In the genomic region with DNA sequence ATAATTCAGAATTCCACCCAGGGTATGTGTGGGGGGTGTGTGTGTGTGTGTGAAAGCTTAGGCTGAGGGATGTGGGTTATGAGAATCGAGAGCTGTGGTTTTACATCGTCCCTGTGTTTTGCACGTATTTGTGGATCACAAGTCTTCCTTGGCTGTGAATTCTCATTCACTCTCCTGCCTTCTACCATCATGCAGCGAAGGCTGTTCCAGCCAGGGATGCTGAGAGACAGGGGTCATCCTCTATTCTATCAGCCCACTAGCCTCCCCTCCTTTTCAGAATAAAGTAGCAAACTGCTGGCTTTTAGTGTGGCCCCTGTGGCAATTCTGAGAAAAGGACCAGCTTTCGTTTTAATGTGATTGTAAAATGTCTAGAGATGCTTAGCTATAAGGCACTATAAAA, we compare ENCODE assay signal across 21 cellular contexts.
DNase-seq lines count a peak whose midpoint lies in the region; ATAC-seq and TF ChIP-seq lines count a peak whose summit lies in the region.
"Had no signal": no experiment of that assay in that cellular context is flagged by ENCODE, and none has a peak within 500 bp of the region (broad histone marks: within the 10 kb centered on the region; RNA-seq: fewer than 3 reads in every experiment).

No MANE protein-coding gene starts in this region.

- H3K4me3 ChIP-seq in MM.1S (ENCODE audit: low read length) (peak overlapping the region; percentile 32; the same call in 1 of the 2 replicates), fibroblast of lung (replicated peaks in 1 of 4; ENCODE audit: control extremely low read depth in 1 of 4, insufficient read depth in 1 of 4, low read depth in 3 of 4, low read length in 4 of 4) (no peak overlapping the region)
- H3K4me3 ChIP-seq: body of pancreas, esophagus squamous epithelium, smooth muscle cell, stomach had no signal

- peak overlapping the region; percentile 62 for H3K27ac ChIP-seq in MM.1S (ENCODE audit: low read length)
- H3K27ac ChIP-seq in fibroblast of lung (ENCODE audit: insufficient read depth, low read length) = no peak overlapping the region
- H3K27ac ChIP-seq: body of pancreas, esophagus squamous epithelium, stomach had no signal

- no peaks in the 10 kb centered on the region; the same call in 1 of the 2 replicates for H3F3A ChIP-seq in MM.1S (ENCODE audit: insufficient read depth, low read length)

- no peak overlapping the region for H3K27ac Mint-ChIP-seq in activated CD4-positive, alpha-beta memory T cell treated with anti-CD3 and anti-CD28 coated beads, Interleukin-2, amount 10 ng/mL, durations not matched to agents 7 days and 5 days
- H3K27ac Mint-ChIP-seq in activated CD4-positive, alpha-beta memory T cell treated with anti-CD3 and anti-CD28 coated beads for 36 hours = no peak overlapping the region
- peak overlapping the region; percentile 43 for H3K27ac Mint-ChIP-seq in stimulated activated effector memory CD8-positive, alpha-beta T cell treated with anti-CD3 and anti-CD28 coated beads, Interleukin-12 subunit alpha, Interleukin-12 subunit beta, amount 100 ng/mL, for 72 hours
- H3K27ac Mint-ChIP-seq in progenitor cell of endocrine pancreas = no peak overlapping the region
- H3K27ac Mint-ChIP-seq: HFFc6 had no signal

- peaks cover 46% of the 10 kb centered on the region for H3K4me1 ChIP-seq in MM.1S (ENCODE audit: low read length)
- H3K4me1 ChIP-seq in fibroblast of lung (ENCODE audit: control insufficient read depth, extremely low read depth, insufficient read depth, low read length) = no peaks in the 10 kb centered on the region
- H3K4me1 ChIP-seq: body of pancreas, esophagus squamous epithelium had no signal

- H4K20me1 ChIP-seq in MM.1S (ENCODE audit: insufficient read depth, low read length) (no peaks in the 10 kb centered on the region), fibroblast of lung (ENCODE audit: control insufficient read depth, extremely low read depth, insufficient read depth, low read length) (no peaks in the 10 kb centered on the region)

- H3K9me3 ChIP-seq in MM.1S (replicated peaks; ENCODE audit: insufficient read depth, low read length) (no peaks in the 10 kb centered on the region), fibroblast of lung (ENCODE audit: control insufficient read depth, insufficient read depth, low read depth, low read length) (no peaks in the 10 kb centered on the region)
- H3K9me3 ChIP-seq: body of pancreas, esophagus squamous epithelium, stomach had no signal

- peak; percentile 57 for ATAC-seq in stimulated activated effector memory CD8-positive, alpha-beta T cell treated with anti-CD3 and anti-CD28 coated beads, Interleukin-12 subunit alpha, Interleukin-12 subunit beta, amount 100 ng/mL, for 72 hours
- no peak for ATAC-seq in HG02642 (IDR thresholded peaks at IDR 0.05; ENCODE audit: poor library complexity, unreplicated experiment)
- ATAC-seq: body of pancreas had no signal

- no peak overlapping the region for H2AFZ ChIP-seq in MM.1S (ENCODE audit: low read length)
- peak overlapping the region; percentile 50 for H2AFZ ChIP-seq in fibroblast of lung (ENCODE audit: low read length)

- H3K36me3 ChIP-seq in MM.1S (replicated peaks; ENCODE audit: insufficient read depth, low read length) (no peaks in the 10 kb centered on the region), fibroblast of lung (ENCODE audit: control insufficient read depth, insufficient read depth, low read length) (no peaks in the 10 kb centered on the region)
- H3K36me3 ChIP-seq: esophagus squamous epithelium, stomach had no signal

- no peaks in the 10 kb centered on the region for H3K36me3 Mint-ChIP-seq in activated CD4-positive, alpha-beta memory T cell treated with anti-CD3 and anti-CD28 coated beads, Interleukin-2, amount 10 ng/mL, durations not matched to agents 7 days and 5 days (ENCODE audit: low read depth)
- H3K36me3 Mint-ChIP-seq in activated CD4-positive, alpha-beta memory T cell treated with anti-CD3 and anti-CD28 coated beads for 36 hours = no peaks in the 10 kb centered on the region
- no peaks in the 10 kb centered on the region for H3K36me3 Mint-ChIP-seq in stimulated activated effector memory CD8-positive, alpha-beta T cell treated with anti-CD3 and anti-CD28 coated beads, Interleukin-12 subunit alpha, Interleukin-12 subunit beta, amount 100 ng/mL, for 72 hours
- no peaks in the 10 kb centered on the region for H3K36me3 Mint-ChIP-seq in progenitor cell of endocrine pancreas (ENCODE audit: insufficient read depth)

- no peak for TF ChIP-seq CTCF in MM.1S (IDR thresholded peaks at IDR 0.05; ENCODE audit: low read length)
- no peak for TF ChIP-seq CTCF in fibroblast of lung (conservative IDR thresholded peaks at IDR 0.05 in 1 of 2, IDR thresholded peaks at IDR 0.05 in 1 of 2; ENCODE audit: low read depth in 1 of 2, low read length in 2 of 2)
- no peak for TF ChIP-seq CTCF in progenitor cell of endocrine pancreas (IDR thresholded peaks at IDR 0.05; ENCODE audit: unreplicated experiment)

- no peaks in the 10 kb centered on the region for H3K27me3 Mint-ChIP-seq in activated CD4-positive, alpha-beta memory T cell treated with anti-CD3 and anti-CD28 coated beads, Interleukin-2, amount 10 ng/mL, durations not matched to agents 7 days and 5 days
- no peaks in the 10 kb centered on the region for H3K27me3 Mint-ChIP-seq in activated CD4-positive, alpha-beta memory T cell treated with anti-CD3 and anti-CD28 coated beads for 36 hours
- no peaks in the 10 kb centered on the region for H3K27me3 Mint-ChIP-seq in progenitor cell of endocrine pancreas

- peaks cover 3% of the 10 kb centered on the region for H3K9me3 Mint-ChIP-seq in activated CD4-positive, alpha-beta memory T cell treated with anti-CD3 and anti-CD28 coated beads, Interleukin-2, amount 10 ng/mL, durations not matched to agents 7 days and 5 days
- no peaks in the 10 kb centered on the region for H3K9me3 Mint-ChIP-seq in activated CD4-positive, alpha-beta memory T cell treated with anti-CD3 and anti-CD28 coated beads for 36 hours
- H3K9me3 Mint-ChIP-seq in stimulated activated effector memory CD8-positive, alpha-beta T cell treated with anti-CD3 and anti-CD28 coated beads, Interleukin-12 subunit alpha, Interleukin-12 subunit beta, amount 100 ng/mL, for 72 hours = no peaks in the 10 kb centered on the region
- no peaks in the 10 kb centered on the region for H3K9me3 Mint-ChIP-seq in progenitor cell of endocrine pancreas (ENCODE audit: low read depth)
- H3K9me3 Mint-ChIP-seq: HFFc6 had no signal

- DNase-seq in activated CD4-positive, alpha-beta memory T cell treated with anti-CD3 and anti-CD28 coated beads, Interleukin-2, amount 10 ng/mL, durations not matched to agents 7 days and 5 days = peak; percentile 21
- no peak for DNase-seq in activated CD4-positive, alpha-beta memory T cell treated with anti-CD3 and anti-CD28 coated beads for 36 hours
- DNase-seq in MM.1S (peak; percentile 51), fibroblast of lung (ENCODE audit: low read depth in 2 of 2) (no peak), progenitor cell of endocrine pancreas (ENCODE audit: low spot score, unreplicated experiment) (no peak), GOT3 (lab: John Stamatoyannopoulos, UW) (no peak)
- DNase-seq in stimulated activated effector memory CD8-positive, alpha-beta T cell treated with anti-CD3 and anti-CD28 coated beads, Interleukin-12 subunit alpha, Interleukin-12 subunit beta, amount 100 ng/mL, for 72 hours (ENCODE audit: low spot score in 2 of 2) = no peak
- DNase-seq: activated CD4-positive, alpha-beta T cell treated with anti-CD3 and anti-CD28 coated beads, Interleukin-2, amount 50 U/mL, for 4 hours; activated T-cell treated with anti-CD3 and anti-CD28 coated beads, Interleukin-2, amount 50 U/mL, for 48 hours; body of pancreas; EL; esophagus squamous epithelium; HFFc6; NCI-H1694; NCI-H748 treated with DMSO at 0.1 percent for 48 hours; SHP77 treated with DMSO at 0.1 percent for 48 hours; stimulated activated CD4-positive, alpha-beta T cell treated with anti-CD3 and anti-CD28 coated beads, Interleukin-4, amount 100 ng/mL, for 1 hour; stomach had no signal

- CTCF ChIA-PET in activated CD4-positive, alpha-beta memory T cell treated with anti-CD3 and anti-CD28 coated beads, Interleukin-2, amount 10 ng/mL, durations not matched to agents 7 days and 5 days (lab: Charles Lee) = interaction anchor here (1.2 kb wide), 1 partner anchor 31 kb away, joined by 3 read pairs; no protein-coding TSS in a partner anchor
- CTCF ChIA-PET in activated CD4-positive, alpha-beta memory T cell treated with anti-CD3 and anti-CD28 coated beads for 36 hours (lab: Charles Lee) = no interaction called here

- H3K4me2 ChIP-seq in MM.1S (ENCODE audit: low read depth, low read length) (peak overlapping the region; percentile 56), fibroblast of lung (ENCODE audit: extremely low read depth, insufficient read depth, low read length) (no peak overlapping the region)
- H3K4me2 ChIP-seq: smooth muscle cell had no signal

- no peak overlapping the region for H3K4me3 Mint-ChIP-seq in activated CD4-positive, alpha-beta memory T cell treated with anti-CD3 and anti-CD28 coated beads, Interleukin-2, amount 10 ng/mL, durations not matched to agents 7 days and 5 days
- H3K4me3 Mint-ChIP-seq in activated CD4-positive, alpha-beta memory T cell treated with anti-CD3 and anti-CD28 coated beads for 36 hours = no peak overlapping the region
- H3K4me3 Mint-ChIP-seq in stimulated activated effector memory CD8-positive, alpha-beta T cell treated with anti-CD3 and anti-CD28 coated beads, Interleukin-12 subunit alpha, Interleukin-12 subunit beta, amount 100 ng/mL, for 72 hours = peak overlapping the region; percentile 24
- H3K4me3 Mint-ChIP-seq in progenitor cell of endocrine pancreas (ENCODE audit: low read depth) = no peak overlapping the region
- H3K4me3 Mint-ChIP-seq: HFFc6, neural crest cell had no signal

- H3K9ac ChIP-seq in MM.1S (ENCODE audit: low read length) (peak overlapping the region; percentile 52), fibroblast of lung (ENCODE audit: insufficient read depth, low read length) (no peak overlapping the region)

- no peaks in the 10 kb centered on the region for H3K9me2 ChIP-seq in MM.1S (replicated peaks; ENCODE audit: insufficient read depth, low read length)

- intact Hi-C loops in activated CD4-positive, alpha-beta memory T cell treated with anti-CD3 and anti-CD28 coated beads for 36 hours (cut with micrococcal nuclease) = no loop called here

- POLR2A ChIA-PET in activated CD4-positive, alpha-beta memory T cell treated with anti-CD3 and anti-CD28 coated beads, Interleukin-2, amount 10 ng/mL, durations not matched to agents 7 days and 5 days (lab: Charles Lee) = interaction anchor here (0.8 to 1.3 kb wide), 2 partner anchors 8 to 56 kb away, joined by 3 read pairs; no protein-coding TSS in a partner anchor
- POLR2A ChIA-PET in activated CD4-positive, alpha-beta memory T cell treated with anti-CD3 and anti-CD28 coated beads for 36 hours (lab: Charles Lee) = no interaction called here

- H3K79me2 ChIP-seq in MM.1S (ENCODE audit: low read length) (no peaks in the 10 kb centered on the region), fibroblast of lung (ENCODE audit: control insufficient read depth, insufficient read depth, low read length) (no peaks in the 10 kb centered on the region)

- H3K4me1 Mint-ChIP-seq in activated CD4-positive, alpha-beta memory T cell treated with anti-CD3 and anti-CD28 coated beads, Interleukin-2, amount 10 ng/mL, durations not matched to agents 7 days and 5 days = peaks cover 25% of the 10 kb centered on the region
- H3K4me1 Mint-ChIP-seq in activated CD4-positive, alpha-beta memory T cell treated with anti-CD3 and anti-CD28 coated beads for 36 hours (ENCODE audit: low read depth) = peaks cover 11% of the 10 kb centered on the region
- peaks cover 17% of the 10 kb centered on the region for H3K4me1 Mint-ChIP-seq in stimulated activated effector memory CD8-positive, alpha-beta T cell treated with anti-CD3 and anti-CD28 coated beads, Interleukin-12 subunit alpha, Interleukin-12 subunit beta, amount 100 ng/mL, for 72 hours
- no peaks in the 10 kb centered on the region for H3K4me1 Mint-ChIP-seq in progenitor cell of endocrine pancreas (ENCODE audit: low read depth)

- H3K27me3 ChIP-seq in MM.1S (replicated peaks; ENCODE audit: insufficient read depth, low read length) = no peaks in the 10 kb centered on the region
- H3K27me3 ChIP-seq in fibroblast of lung (ENCODE audit: control insufficient read depth, insufficient read depth, low read length) = no peaks in the 10 kb centered on the region
- H3K27me3 ChIP-seq: esophagus squamous epithelium, stomach had no signal

Comparison
In these comparisons a context has a peak if more than half of its experiments do, and no peak if none do; other contexts are left out.
1. DNase-seq: peak in activated CD4-positive, alpha-beta memory T cell treated with anti-CD3 and anti-CD28 coated beads, Interleukin-2, amount 10 ng/mL, durations not matched to agents 7 days and 5 days (single experiment) and MM.1S (single experiment); none in activated CD4-positive, alpha-beta memory T cell treated with anti-CD3 and anti-CD28 coated beads for 36 hours (single experiment), fibroblast of lung (0 of 2), stimulated activated effector memory CD8-positive, alpha-beta T cell treated with anti-CD3 and anti-CD28 coated beads, Interleukin-12 subunit alpha, Interleukin-12 subunit beta, amount 100 ng/mL, for 72 hours (0 of 2), progenitor cell of endocrine pancreas (single experiment) and GOT3 (single experiment).